8 cellular contexts compared by ENCODE assay signal in the genomic region with DNA sequence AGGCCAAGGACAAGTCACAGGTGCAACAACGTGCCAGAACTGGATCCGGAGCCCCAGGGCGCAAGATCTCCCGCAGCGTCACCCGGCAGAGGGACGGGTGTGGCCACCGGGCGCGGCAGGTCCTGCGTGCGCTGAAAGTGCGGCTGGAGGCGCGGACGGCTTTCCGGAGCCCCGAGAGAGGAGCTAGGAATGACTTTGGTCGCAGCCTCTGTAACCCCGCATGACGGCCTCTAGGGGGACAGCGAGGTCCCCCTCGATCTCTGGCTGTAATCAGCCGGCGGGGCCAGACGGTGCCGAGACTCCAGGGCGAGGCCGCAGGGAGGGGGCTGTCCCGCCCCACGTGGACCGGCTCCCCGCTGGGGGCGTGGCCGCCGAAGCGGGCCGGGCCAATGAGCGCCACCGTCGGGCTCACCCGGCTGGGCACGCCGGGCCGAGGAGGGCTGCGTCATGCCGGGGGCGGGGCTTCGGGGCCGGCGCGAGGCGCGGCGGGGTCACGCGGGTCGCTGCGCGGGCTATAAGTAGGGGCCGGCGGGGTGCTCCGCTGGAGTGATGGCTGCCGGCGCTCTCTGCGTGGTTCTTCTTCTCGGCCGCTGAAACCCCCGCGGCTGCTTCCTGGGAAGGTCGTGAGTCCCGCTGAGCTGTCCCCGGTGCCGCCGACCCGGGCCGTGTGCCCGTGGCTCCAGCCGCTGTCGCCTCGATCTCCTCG. TPM values are rescaled to one million over a fixed set of nuclear protein-coding genes. Genes with fewer than 3 reads are reported as not detected.
DNase-seq lines count a peak whose midpoint lies in the region; ATAC-seq and TF ChIP-seq lines count a peak whose summit lies in the region.

A gene with protein sequence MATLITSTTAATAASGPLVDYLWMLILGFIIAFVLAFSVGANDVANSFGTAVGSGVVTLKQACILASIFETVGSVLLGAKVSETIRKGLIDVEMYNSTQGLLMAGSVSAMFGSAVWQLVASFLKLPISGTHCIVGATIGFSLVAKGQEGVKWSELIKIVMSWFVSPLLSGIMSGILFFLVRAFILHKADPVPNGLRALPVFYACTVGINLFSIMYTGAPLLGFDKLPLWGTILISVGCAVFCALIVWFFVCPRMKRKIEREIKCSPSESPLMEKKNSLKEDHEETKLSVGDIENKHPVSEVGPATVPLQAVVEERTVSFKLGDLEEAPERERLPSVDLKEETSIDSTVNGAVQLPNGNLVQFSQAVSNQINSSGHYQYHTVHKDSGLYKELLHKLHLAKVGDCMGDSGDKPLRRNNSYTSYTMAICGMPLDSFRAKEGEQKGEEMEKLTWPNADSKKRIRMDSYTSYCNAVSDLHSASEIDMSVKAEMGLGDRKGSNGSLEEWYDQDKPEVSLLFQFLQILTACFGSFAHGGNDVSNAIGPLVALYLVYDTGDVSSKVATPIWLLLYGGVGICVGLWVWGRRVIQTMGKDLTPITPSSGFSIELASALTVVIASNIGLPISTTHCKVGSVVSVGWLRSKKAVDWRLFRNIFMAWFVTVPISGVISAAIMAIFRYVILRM (plus strand): TSS at position 544 of the 706 bp plus-strand sequence. CDS start 890 bp downstream, outside the sequence.

- peak; percentile 79 for ATAC-seq in GM21526 (IDR thresholded peaks at IDR 0.05; ENCODE audit: low FRiP score, unreplicated experiment)

- H3K9ac ChIP-seq in mucosa of rectum (ENCODE audit: low read depth in 1 of 2, low read length in 2 of 2), result peak within 1 kb of the TSS; percentile 91 to 94

- H3K27ac ChIP-seq in mucosa of rectum (ENCODE audit: low read depth in 2 of 2, low read length in 2 of 2), result peak within 1 kb of the TSS; percentile 97

- DNase-seq in DMS114 treated with DMSO at 0.1 percent for 48 hours (lab: John Stamatoyannopoulos, UW; ENCODE audit: unreplicated experiment), result peak; percentile 38
- DNase-seq in HuH-7.5 (ENCODE audit: low spot score), result peak; percentile 92
- DNase-seq in OCI-M2 (lab: John Stamatoyannopoulos, UW; ENCODE audit: unreplicated experiment), result peak; percentile 92
- peak; percentile 100 for DNase-seq in activated T-cell treated with anti-CD3 and anti-CD28 coated beads for 48 hours (ENCODE audit: low read depth)
- no peak for DNase-seq in epithelial cell of proximal tubule (ENCODE audit: low read depth)
- DNase-seq in stimulated activated CD8-positive, alpha-beta memory T cell treated with anti-CD3 and anti-CD28 coated beads, Interleukin-7, amount 100 ng/mL, for 1 hour (ENCODE audit: low read depth in 2 of 2), result peak; percentile 97

- H3K4me1 ChIP-seq in mucosa of rectum (ENCODE audit: control insufficient read depth in 2 of 2, insufficient read depth in 2 of 2, low read length in 2 of 2), result peaks cover 15 to 40% of the 10 kb centered on the region in 2 donors

- peaks cover 17 to 21% of the 10 kb centered on the region in 2 donors for H3K36me3 ChIP-seq in mucosa of rectum (ENCODE audit: control insufficient read depth in 2 of 2, insufficient read depth in 2 of 2, low read length in 2 of 2)

- peak within 1 kb of the TSS; percentile 64 for H3K4me3 ChIP-seq in epithelial cell of proximal tubule (ENCODE audit: low read depth, low read length)
- H3K4me3 ChIP-seq in mucosa of rectum (ENCODE audit: low read length in 2 of 2), result peak within 1 kb of the TSS; percentile 87 to 88

- H3K27me3 ChIP-seq in mucosa of rectum (ENCODE audit: control insufficient read depth in 2 of 2, insufficient read depth in 2 of 2, low read length in 2 of 2), result no peaks in the 10 kb centered on the region

- TF ChIP-seq CTCF in epithelial cell of proximal tubule (conservative IDR thresholded peaks at IDR 0.05; ENCODE audit: low read depth, low read length), result peak; percentile 31

- no peaks in the 10 kb centered on the region for H3K9me3 ChIP-seq in mucosa of rectum (ENCODE audit: control insufficient read depth in 2 of 2, low read length in 2 of 2)

RNA-seq across cellular contexts. Expression of the gene that starts here (rescaled TPM):
- total RNA-seq in epithelial cell of proximal tubule, result 60.1 and 89.7 TPM in 2 replicates
